23 cellular contexts compared by ENCODE assay signal in genomic region chr14:38824691-38825090, GRCh38.
DNase-seq lines count a peak whose midpoint lies in the region; ATAC-seq and TF ChIP-seq lines count a peak whose summit lies in the region.
"Had no signal": no experiment of that assay in that cellular context is flagged by ENCODE, and none has a peak within 500 bp of the region (broad histone marks: within the 10 kb centered on the region; RNA-seq: fewer than 3 reads in every experiment).

No MANE protein-coding gene starts in this region.

- H3K9me2 ChIP-seq in GM23248 (ENCODE audit: insufficient read depth), result no peaks in the 10 kb centered on the region

- intact Hi-C loops in Right ventricle myocardium superior (cut with DNase I), result no loop called here

- H3K4me1 ChIP-seq in GM23248 (ENCODE audit: insufficient read depth), result no peaks in the 10 kb centered on the region
- H3K4me1 ChIP-seq: SJCRH30 had no signal

- H3K9me3 ChIP-seq in GM23248 (ENCODE audit: low read depth), result no peaks in the 10 kb centered on the region
- H3K9me3 ChIP-seq: BLaER1 treated with 17β-estradiol and CSF1 and Interleukin-3, amounts not matched to agents 10 nM and 100 nM; SJCRH30 had no signal

- in situ Hi-C loops in GM23248 (cut with MboI), result no loop called here

- WGBS in GM23248 (ENCODE audit: low coverage in 1 of 2, low lambda C conversion rate in 2 of 2, missing lambda C conversion rate in 2 of 2), 2 experiments, result 21 to 28% methylated on average over 2 of the region's 2 CpGs

- H3K27ac ChIP-seq in GM23248, result no peak overlapping the region
- H3K27ac ChIP-seq: BLaER1 treated with 17β-estradiol and CSF1 and Interleukin-3, amounts not matched to agents 10 nM and 100 nM; SJCRH30 had no signal

- H4K20me1 ChIP-seq in GM23248 (ENCODE audit: insufficient read depth), result no peaks in the 10 kb centered on the region
- H4K20me1 ChIP-seq: BLaER1 treated with 17β-estradiol and CSF1 and Interleukin-3, amounts not matched to agents 10 nM and 100 nM had no signal

- no peaks in the 10 kb centered on the region for H3K36me3 ChIP-seq in GM23248 (ENCODE audit: low read depth)
- H3K36me3 ChIP-seq: BLaER1 treated with 17β-estradiol and CSF1 and Interleukin-3, amounts not matched to agents 10 nM and 100 nM; SJCRH30 had no signal

- no peaks in the 10 kb centered on the region for H3K79me2 ChIP-seq in GM23248 (ENCODE audit: insufficient read depth)

- H3F3A ChIP-seq in GM23248 (ENCODE audit: insufficient read depth), result no peaks in the 10 kb centered on the region

- H3K9ac ChIP-seq in GM23248, result no peak overlapping the region
- H3K9ac ChIP-seq: BLaER1 treated with 17β-estradiol and CSF1 and Interleukin-3, amounts not matched to agents 10 nM and 100 nM had no signal

- no peak for ATAC-seq in Right ventricle myocardium superior (ENCODE audit: poor library complexity)
- ATAC-seq in GM21737 (IDR thresholded peaks at IDR 0.05; ENCODE audit: unreplicated experiment), result no peak
- ATAC-seq: PC-3, SK-N-SH treated with all-trans-retinoic acid at 6 μM for 48 hours had no signal

- H2AFZ ChIP-seq in GM23248, result no peak overlapping the region

- TF ChIP-seq CTCF in AG10803 (conservative IDR thresholded peaks at IDR 0.05; ENCODE audit: low read length), result no peak
- TF ChIP-seq CTCF in fibroblast of pulmonary artery (IDR thresholded peaks at IDR 0.05; ENCODE audit: low read length, missing control alignments), result no peak

- DNase-seq in AG10803 (ENCODE audit: low read depth) (peak; percentile 48), GM23248 (peak; percentile 30), amniotic epithelial cell (ENCODE audit: low read depth) (peak; percentile 1), fibroblast of pulmonary artery (ENCODE audit: low read depth) (peak; percentile 3), OCI-M1 (lab: John Stamatoyannopoulos, UW) (no peak), glomerular visceral epithelial cell (ENCODE audit: extremely low spot score) (no peak), Right ventricle myocardium superior (no peak)
- DNase-seq: 8988T; CD4-positive, alpha-beta T cell; H7; IMR-90; KG1; NCI-H1092 treated with DMSO at 0.1 percent for 48 hours; NCI-H1436 treated with DMSO at 0.1 percent for 48 hours; NCI-H187 treated with DMSO at 0.1 percent for 48 hours; NCI-H2171 treated with DMSO at 0.1 percent for 48 hours; NCI-H345; NCI-H510A treated with DMSO at 0.1 percent for 48 hours; PC-3; SJCRH30 had no signal

- H3K4me3 ChIP-seq in AG10803 (ENCODE audit: low read length), result no peak overlapping the region
- no peak overlapping the region for H3K4me3 ChIP-seq in GM23248
- H3K4me3 ChIP-seq in fibroblast of pulmonary artery (replicated peaks; ENCODE audit: low read depth, low read length), result no peak overlapping the region
- H3K4me3 ChIP-seq: BLaER1 treated with 17β-estradiol and CSF1 and Interleukin-3, amounts not matched to agents 10 nM and 100 nM; SJCRH30 had no signal

- H3K4me2 ChIP-seq in GM23248 (ENCODE audit: unreplicated experiment), result no peak overlapping the region
- H3K4me2 ChIP-seq: BLaER1 treated with 17β-estradiol and CSF1 and Interleukin-3, amounts not matched to agents 10 nM and 100 nM had no signal

- H3K27me3 ChIP-seq in GM23248 (replicated peaks; ENCODE audit: insufficient read depth), result peaks cover under 1% of the 10 kb centered on the region; the same call in 1 of the 2 replicates
- H3K27me3 ChIP-seq: BLaER1 treated with 17β-estradiol and CSF1 and Interleukin-3, amounts not matched to agents 10 nM and 100 nM; SJCRH30 had no signal

Comparison
In these comparisons a context has a peak if more than half of its experiments do, and no peak if none do; other contexts are left out.
1. DNase-seq: peak in AG10803 (single experiment), GM23248 (single experiment), amniotic epithelial cell (single experiment) and fibroblast of pulmonary artery (single experiment); none in OCI-M1 (single experiment), glomerular visceral epithelial cell (single experiment) and Right ventricle myocardium superior (single experiment).